ENCODE assay signal across 9 cellular contexts in genomic region chr9:114388764-114389375, GRCh38. TPM values are rescaled to one million over a fixed set of nuclear protein-coding genes. Genes with fewer than 3 reads are reported as not detected.
DNase-seq lines count a peak whose midpoint lies in the region; ATAC-seq, FAIRE-seq and TF ChIP-seq lines count a peak whose summit lies in the region.
"Had no signal": no experiment of that assay in that cellular context is flagged by ENCODE, and none has a peak within 500 bp of the region (broad histone marks: within the 10 kb centered on the region; RNA-seq: fewer than 3 reads in every experiment).

No MANE protein-coding gene starts in this region.

- DNase-seq in activated naive CD4-positive, alpha-beta T cell (lab: John Stamatoyannopoulos, UW) = no peak
- DNase-seq in activated naive CD8-positive, alpha-beta T cell treated with anti-CD3 and anti-CD28 coated beads, Interleukin-2, amount 10 ng/mL, durations not matched to agents 7 days and 5 days = no peak
- DNase-seq in type B pancreatic cell (ENCODE audit: extremely low spot score, unreplicated experiment) = no peak
- DNase-seq in pancreas = no peak
- no peak for DNase-seq in GOT3 (lab: John Stamatoyannopoulos, UW)
- no peak for DNase-seq in epidermal melanocyte (ENCODE audit: insufficient read length, low spot score)

- H3K4me1 Mint-ChIP-seq in activated naive CD4-positive, alpha-beta T cell treated with anti-CD3 and anti-CD28 coated beads, Interleukin-2, amount 50 U/mL, for 24 hours = peaks cover 81% of the 10 kb centered on the region
- H3K4me1 Mint-ChIP-seq in activated naive CD8-positive, alpha-beta T cell treated with anti-CD3 and anti-CD28 coated beads, Interleukin-2, amount 10 ng/mL, durations not matched to agents 7 days and 5 days = peaks cover 36% of the 10 kb centered on the region
- peaks cover 43% of the 10 kb centered on the region for H3K4me1 Mint-ChIP-seq in type B pancreatic cell (ENCODE audit: unreplicated experiment)

- no peak for ATAC-seq in activated naive CD8-positive, alpha-beta T cell treated with anti-CD3 and anti-CD28 coated beads, Interleukin-2, amount 10 ng/mL, durations not matched to agents 7 days and 5 days (ENCODE audit: low read depth)
- no peak for ATAC-seq in pancreas

- H3K27me3 Mint-ChIP-seq in activated naive CD4-positive, alpha-beta T cell treated with anti-CD3 and anti-CD28 coated beads, Interleukin-2, amount 50 U/mL, for 24 hours = no peaks in the 10 kb centered on the region
- H3K27me3 Mint-ChIP-seq in activated naive CD8-positive, alpha-beta T cell treated with anti-CD3 and anti-CD28 coated beads, Interleukin-2, amount 10 ng/mL, durations not matched to agents 7 days and 5 days = no peaks in the 10 kb centered on the region
- H3K27me3 Mint-ChIP-seq in type B pancreatic cell = no peaks in the 10 kb centered on the region

- POLR2A ChIA-PET in activated naive CD8-positive, alpha-beta T cell treated with anti-CD3 and anti-CD28 coated beads, Interleukin-2, amount 10 ng/mL, durations not matched to agents 7 days and 5 days (lab: Charles Lee) = interaction anchor here (1.0 to 12.9 kb wide), 11 partner anchors 8 to 308 kb away, joined by 4 to 637 read pairs (median 23); partner anchors contain the start of gene ATP6V1G1

- FAIRE-seq in pancreas (lab: Jason Lieb, UNC) = no peak

- H3K9me3 Mint-ChIP-seq in activated naive CD4-positive, alpha-beta T cell treated with anti-CD3 and anti-CD28 coated beads, Interleukin-2, amount 50 U/mL, for 24 hours = no peaks in the 10 kb centered on the region
- no peaks in the 10 kb centered on the region for H3K9me3 Mint-ChIP-seq in activated naive CD8-positive, alpha-beta T cell treated with anti-CD3 and anti-CD28 coated beads, Interleukin-2, amount 10 ng/mL, durations not matched to agents 7 days and 5 days
- no peaks in the 10 kb centered on the region for H3K9me3 Mint-ChIP-seq in type B pancreatic cell

- peaks cover 6% of the 10 kb centered on the region for H3K36me3 Mint-ChIP-seq in activated naive CD4-positive, alpha-beta T cell treated with anti-CD3 and anti-CD28 coated beads, Interleukin-2, amount 50 U/mL, for 24 hours
- peaks cover 62% of the 10 kb centered on the region for H3K36me3 Mint-ChIP-seq in activated naive CD8-positive, alpha-beta T cell treated with anti-CD3 and anti-CD28 coated beads, Interleukin-2, amount 10 ng/mL, durations not matched to agents 7 days and 5 days
- H3K36me3 Mint-ChIP-seq in type B pancreatic cell = no peaks in the 10 kb centered on the region

- H3K9ac ChIP-seq in mucosa of stomach (ENCODE audit: low read length) = peak overlapping the region; percentile 78

- TF ChIP-seq CTCF in type B pancreatic cell (conservative IDR thresholded peaks at IDR 0.05) (no peak), pancreas (IDR thresholded peaks at IDR 0.05) (no peak)

- H3K27me3 ChIP-seq in mucosa of stomach (ENCODE audit: control insufficient read depth, insufficient read depth, low read length) (no peaks in the 10 kb centered on the region), pancreas (no peaks in the 10 kb centered on the region)

- intact Hi-C loops in pancreas (cut with DNase I) = no loop called here

- H3K4me3 ChIP-seq in mucosa of stomach (ENCODE audit: low read length) = no peak overlapping the region
- no peak overlapping the region for H3K4me3 ChIP-seq in pancreas

- H3K9me3 ChIP-seq in mucosa of stomach (ENCODE audit: control insufficient read depth, low read length) (no peaks in the 10 kb centered on the region), pancreas (no peaks in the 10 kb centered on the region)

- 71 to 90% methylated on average over 8 to 9 of the region's 9 CpGs for whole genome bisulfite sequencing in pancreas, 2 donors

- H3K36me3 ChIP-seq in mucosa of stomach (ENCODE audit: control insufficient read depth, insufficient read depth, low read length) (no peaks in the 10 kb centered on the region), pancreas (no peaks in the 10 kb centered on the region)

- H3K27ac Mint-ChIP-seq in activated naive CD4-positive, alpha-beta T cell treated with anti-CD3 and anti-CD28 coated beads, Interleukin-2, amount 50 U/mL, for 24 hours = peak overlapping the region; percentile 99
- peak overlapping the region; percentile 99 for H3K27ac Mint-ChIP-seq in activated naive CD8-positive, alpha-beta T cell treated with anti-CD3 and anti-CD28 coated beads, Interleukin-2, amount 10 ng/mL, durations not matched to agents 7 days and 5 days
- H3K27ac Mint-ChIP-seq in type B pancreatic cell = peak overlapping the region; percentile 74

- no peak overlapping the region for H3K27ac ChIP-seq in pancreas

- H3K4me1 ChIP-seq in mucosa of stomach (ENCODE audit: control insufficient read depth, insufficient read depth, low read length) (peaks cover 73% of the 10 kb centered on the region), pancreas (peaks cover 0 to 11% (median 6%) of the 10 kb centered on the region in 3 donors)

- H3K4me3 Mint-ChIP-seq in activated naive CD4-positive, alpha-beta T cell treated with anti-CD3 and anti-CD28 coated beads, Interleukin-2, amount 50 U/mL, for 24 hours = peak overlapping the region; percentile 95
- peak overlapping the region; percentile 99 for H3K4me3 Mint-ChIP-seq in activated naive CD8-positive, alpha-beta T cell treated with anti-CD3 and anti-CD28 coated beads, Interleukin-2, amount 10 ng/mL, durations not matched to agents 7 days and 5 days
- peak overlapping the region; percentile 89 for H3K4me3 Mint-ChIP-seq in type B pancreatic cell

RNA-seq across cellular contexts. Expression of gene AKNA, which starts 1.1 kb away (rescaled TPM):
- 100 to 1,000 TPM; 482 to 492 TPM for total RNA-seq in activated naive CD8-positive, alpha-beta T cell treated with anti-CD3 and anti-CD28 coated beads, Interleukin-2, amount 10 ng/mL, durations not matched to agents 7 days and 5 days
- total RNA-seq in type B pancreatic cell (ENCODE audit: low replicate concordance) = 11.5 and 14.0 TPM in 2 replicates
- 10 to 100 TPM in 3 of 6 donors, 1 to 10 TPM in 3; 5.4 to 18.0 (median 10.8) TPM for total RNA-seq in pancreas
- 10 to 100 TPM in 1 of 2 donors, 1 to 10 TPM in 1; 6.9 to 11.8 TPM for polyA plus RNA-seq in pancreas

RNA-seq across cellular contexts. Expression of gene ORM2, which starts 59.2 kb away (rescaled TPM):
- total RNA-seq in activated naive CD8-positive, alpha-beta T cell treated with anti-CD3 and anti-CD28 coated beads, Interleukin-2, amount 10 ng/mL, durations not matched to agents 7 days and 5 days = not detected
- total RNA-seq in type B pancreatic cell (ENCODE audit: low replicate concordance) (not detected in 2 replicates), pancreas (1 to 10 TPM in 1 of 6 donors, under 1 TPM in 1, not detected in 4; 0.66 to 3.1 TPM)
- under 1 TPM; 0.12 to 0.34 TPM for polyA plus RNA-seq in pancreas
- total RNA-seq: lower leg skin had no signal

Comparison
In these comparisons a context has a peak if more than half of its experiments do, and no peak if none do; other contexts are left out.
1. RNA of gene AKNA, which starts 1.1 kb away (total RNA-seq): 482 to 492 TPM in activated naive CD8-positive, alpha-beta T cell treated with anti-CD3 and anti-CD28 coated beads, Interleukin-2, amount 10 ng/mL, durations not matched to agents 7 days and 5 days; 11.5 to 14.0 TPM in type B pancreatic cell and 5.4 to 18.0 TPM in pancreas; every median in the first group is over 10 times any median in the second.
2. Peak in every context shown above with its lines, with median percentiles within 50 percentile points of each other: H3K27ac Mint-ChIP-seq and H3K4me3 Mint-ChIP-seq.